1 cellular context compared by ENCODE assay signal in genomic region chr1:112790920-112791722, GRCh38.
TF ChIP-seq lines count a peak whose summit lies in the region.

No MANE protein-coding gene starts in this region.

TF ChIP-seq in IMR-90, 13 proteins besides CTCF, POLR2A, EP300 and RAD21 (continued from another document):
- TF ChIP-seq USF2 (IDR thresholded peaks at IDR 0.05; ENCODE audit: low read depth, low read length) = no peak
- TF ChIP-seq BHLHE40 (IDR thresholded peaks at IDR 0.05; ENCODE audit: low read depth, low read length) = no peak
- no peak for TF ChIP-seq FOS (IDR thresholded peaks at IDR 0.05; ENCODE audit: low read depth, low read length)
- no peak for TF ChIP-seq MAZ (IDR thresholded peaks at IDR 0.05; ENCODE audit: borderline replicate concordance, low read depth, low read length)
TF ChIP-seq in IMR-90: peak in this region for 0.
